1 cellular context compared by ENCODE assay signal in the genomic region with DNA sequence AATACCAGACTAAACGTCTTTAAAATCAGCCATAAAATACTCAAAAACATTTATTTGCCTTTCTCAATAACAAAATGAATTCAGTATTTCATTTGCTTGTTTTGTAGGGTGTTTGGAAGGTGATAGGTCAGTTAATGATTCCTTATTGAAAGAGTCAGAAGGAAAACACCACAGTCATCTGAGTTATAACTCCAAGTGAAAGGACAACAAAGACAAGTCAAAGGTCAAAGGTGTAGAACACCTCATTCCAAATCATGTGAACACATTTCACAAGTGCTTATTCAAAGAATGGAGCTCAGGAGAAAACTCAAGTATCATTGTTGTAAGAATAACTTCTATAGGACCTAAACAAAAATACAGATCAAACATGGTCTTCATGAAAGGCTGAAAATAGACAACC.
TF ChIP-seq lines count a peak whose summit lies in the region.

No MANE protein-coding gene starts in this region.

TF ChIP-seq in HepG2, 621 proteins besides CTCF, POLR2A, EP300 and RAD21 (continued from another document):
- TF ChIP-seq, protein P1, sequence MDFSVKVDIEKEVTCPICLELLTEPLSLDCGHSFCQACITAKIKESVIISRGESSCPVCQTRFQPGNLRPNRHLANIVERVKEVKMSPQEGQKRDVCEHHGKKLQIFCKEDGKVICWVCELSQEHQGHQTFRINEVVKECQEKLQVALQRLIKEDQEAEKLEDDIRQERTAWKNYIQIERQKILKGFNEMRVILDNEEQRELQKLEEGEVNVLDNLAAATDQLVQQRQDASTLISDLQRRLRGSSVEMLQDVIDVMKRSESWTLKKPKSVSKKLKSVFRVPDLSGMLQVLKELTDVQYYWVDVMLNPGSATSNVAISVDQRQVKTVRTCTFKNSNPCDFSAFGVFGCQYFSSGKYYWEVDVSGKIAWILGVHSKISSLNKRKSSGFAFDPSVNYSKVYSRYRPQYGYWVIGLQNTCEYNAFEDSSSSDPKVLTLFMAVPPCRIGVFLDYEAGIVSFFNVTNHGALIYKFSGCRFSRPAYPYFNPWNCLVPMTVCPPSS (IDR thresholded peaks at IDR 0.05): no peak
- TF ChIP-seq TBX3 (IDR thresholded peaks at IDR 0.05; ENCODE audit: borderline replicate concordance): peak; percentile 84; the same call in 1 of the 2 replicates
- no peak for TF ChIP-seq ZNF549 (CRISPR knock-in tag; IDR thresholded peaks at IDR 0.05)
- TF ChIP-seq MIER3 (CRISPR knock-in tag; IDR thresholded peaks at IDR 0.05; ENCODE audit: borderline replicate concordance): no peak
- TF ChIP-seq SOX5 (CRISPR knock-in tag; IDR thresholded peaks at IDR 0.05; ENCODE audit: borderline replicate concordance): peak; percentile 36; the same call in 1 of the 2 replicates
- TF ChIP-seq HNRNPUL1 (IDR thresholded peaks at IDR 0.05; ENCODE audit: low read depth, low read length): no peak
- TF ChIP-seq SIN3A (IDR thresholded peaks at IDR 0.05; ENCODE audit: borderline replicate concordance, low read depth, low read length): no peak
- peak; percentile 90 for TF ChIP-seq HHEX (CRISPR knock-in tag; IDR thresholded peaks at IDR 0.05)
- peak; percentile 50 to 91; a peak in 3 of 4 replicates for TF ChIP-seq NR2F1 (CRISPR knock-in tag; IDR thresholded peaks at IDR 0.05)
- no peak for TF ChIP-seq SP4 (CRISPR knock-in tag; IDR thresholded peaks at IDR 0.05)
- peak; percentile 48; the same call in 1 of the 2 replicates for TF ChIP-seq ZNF609 (CRISPR knock-in tag; IDR thresholded peaks at IDR 0.05; ENCODE audit: borderline replicate concordance)
- peak; percentile 88 for TF ChIP-seq NR2F2 (IDR thresholded peaks at IDR 0.05; ENCODE audit: borderline replicate concordance, low read depth)
- no peak for TF ChIP-seq ATF5 (CRISPR knock-in tag; IDR thresholded peaks at IDR 0.05; ENCODE audit: low read depth)
